Comparison of ENCODE assay signal across 8 cellular contexts in the genomic region with DNA sequence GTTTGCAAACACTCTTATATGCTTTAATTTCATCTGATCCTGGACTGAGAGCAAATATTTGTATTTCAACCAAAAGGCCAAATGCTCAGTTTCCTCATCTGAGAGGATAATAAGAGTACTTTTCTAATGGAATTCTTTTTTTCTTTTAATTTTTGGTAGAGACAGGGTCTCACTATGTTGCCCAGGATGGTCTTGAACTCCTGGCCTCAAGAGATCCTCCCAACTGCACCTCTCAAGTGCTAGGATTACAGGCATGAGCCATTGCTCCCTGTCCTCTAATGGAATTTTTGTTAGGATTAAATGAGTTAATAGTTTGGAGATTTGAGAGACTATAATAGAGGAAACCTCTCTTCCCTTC.
A peak's percentile ranks its signal among the peaks of the same experiment; 100 is the strongest.
DNase-seq lines count a peak whose midpoint lies in the region; ATAC-seq and TF ChIP-seq lines count a peak whose summit lies in the region.

No MANE protein-coding gene starts in this region.

- H3K27me3 Mint-ChIP-seq in CD8-positive, alpha-beta T cell (ENCODE audit: low read depth), result no peaks in the 10 kb centered on the region
- H3K27me3 Mint-ChIP-seq in effector memory CD8-positive, alpha-beta T cell, result no peaks in the 10 kb centered on the region

- no peaks in the 10 kb centered on the region for H3K9me3 ChIP-seq in CD8-positive, alpha-beta T cell (ENCODE audit: low read length)
- H3K9me3 ChIP-seq in Panc1 (ENCODE audit: control insufficient read depth, insufficient read depth, low read depth, low read length), result no peaks in the 10 kb centered on the region
- no peaks in the 10 kb centered on the region for H3K9me3 ChIP-seq in osteoblast (ENCODE audit: low read depth, low read length)

- H2AFZ ChIP-seq in osteoblast (ENCODE audit: low read length), result no peak overlapping the region

- in situ Hi-C loops in Panc1 (cut with HindIII; ENCODE audit: low pct_unique_long_range_greater_than_20kb, low sequenced_read_pairs) (no loop called here), KBM-7 (cut with MboI; ENCODE audit: low pct_unique_long_range_greater_than_20kb, low sequenced_read_pairs) (no loop called here), GM13976 (cut with MboI; ENCODE audit: low sequenced_read_pairs, unreplicated experiment) (no loop called here)

- no peak for ATAC-seq in CD8-positive, alpha-beta T cell
- ATAC-seq in Panc1, result no peak
- no peak for ATAC-seq in effector memory CD8-positive, alpha-beta T cell (replicated peaks)

- H3K79me2 ChIP-seq in osteoblast (ENCODE audit: insufficient read depth, low read length), result no peaks in the 10 kb centered on the region

- H3K36me3 Mint-ChIP-seq in CD8-positive, alpha-beta T cell, result peaks cover 3% of the 10 kb centered on the region
- peaks cover 55% of the 10 kb centered on the region for H3K36me3 Mint-ChIP-seq in effector memory CD8-positive, alpha-beta T cell (ENCODE audit: insufficient read depth)

- no peak for DNase-seq in CD8-positive, alpha-beta T cell
- DNase-seq in Panc1 (ENCODE audit: low read depth, low spot score) (no peak), osteoblast (ENCODE audit: insufficient read length, low spot score, missing footprints) (no peak), GM10248 (ENCODE audit: extremely low spot score) (no peak), KBM-7 (no peak), GM13976 (ENCODE audit: low spot score) (no peak), NOMO-1 treated with dmso at 0.1 percent for 144 hours (lab: John Stamatoyannopoulos, UW; ENCODE audit: unreplicated experiment) (no peak)
- no peak for DNase-seq in effector memory CD8-positive, alpha-beta T cell

- peak overlapping the region; percentile 29 for H3K4me3 ChIP-seq in CD8-positive, alpha-beta T cell (ENCODE audit: low read depth, low read length)
- H3K4me3 ChIP-seq in Panc1 (ENCODE audit: low read depth in 2 of 2, low read length in 2 of 2) (peak overlapping the region; percentile 16 to 49; a peak in 3 of 4 replicates), osteoblast (ENCODE audit: insufficient read depth, low read length) (no peak overlapping the region)

- POLR2A ChIA-PET in CD8-positive, alpha-beta T cell (lab: Charles Lee), result interaction anchor here (0.7 to 5.4 kb wide), 4 partner anchors 65 to 407 kb away, joined by 3 to 32 read pairs (median 4); partner anchors contain the start of gene KMT2E
- POLR2A ChIA-PET in Panc1 (lab: Charles Lee), result interaction anchor here (0.6 to 0.9 kb wide), 2 partner anchors 17 to 651 kb away, joined by 3 to 5 read pairs; no protein-coding TSS in a partner anchor
- POLR2A ChIA-PET in GM10248 (lab: Yijun Ruan, JAX), result interaction anchor here (0.8 to 2.2 kb wide), 7 partner anchors 11 to 1632 kb away, joined by 3 to 11 read pairs (median 6); partner anchors contain the start of genes KMT2E and NAMPT

- H3K27ac Mint-ChIP-seq in CD8-positive, alpha-beta T cell, result peak overlapping the region; percentile 100
- H3K27ac Mint-ChIP-seq in effector memory CD8-positive, alpha-beta T cell, result peak overlapping the region; percentile 100

- peak overlapping the region; percentile 51 for H3K4me2 ChIP-seq in osteoblast (ENCODE audit: insufficient read depth, low read length)

- peak overlapping the region; percentile 98 for H3K27ac ChIP-seq in CD8-positive, alpha-beta T cell (ENCODE audit: low read depth, low read length)
- H3K27ac ChIP-seq in Panc1 (ENCODE audit: low read length) (peak overlapping the region; percentile 67), osteoblast (ENCODE audit: low read depth, low read length) (peak overlapping the region; percentile 97)

- peaks cover 60% of the 10 kb centered on the region for H3K4me1 Mint-ChIP-seq in CD8-positive, alpha-beta T cell (ENCODE audit: low read depth)
- H3K4me1 Mint-ChIP-seq in effector memory CD8-positive, alpha-beta T cell (ENCODE audit: low read depth in 2 of 2), result peaks cover 38 to 48% of the 10 kb centered on the region in 2 donors

- H3K4me1 ChIP-seq in CD8-positive, alpha-beta T cell (ENCODE audit: insufficient read depth, low read length), result peaks cover 52% of the 10 kb centered on the region
- peaks cover 18% of the 10 kb centered on the region for H3K4me1 ChIP-seq in Panc1 (ENCODE audit: control insufficient read depth, insufficient read depth, low read length)
- peaks cover 38% of the 10 kb centered on the region for H3K4me1 ChIP-seq in osteoblast (ENCODE audit: insufficient read depth, low read length)

- no TSS peak for BruUV-seq in Panc1 (replicated peaks; lab: Mats Ljungman, UMichigan)

- no peak for TF ChIP-seq CTCF in CD8-positive, alpha-beta T cell (IDR thresholded peaks at IDR 0.05)
- TF ChIP-seq CTCF in Panc1 (IDR thresholded peaks at IDR 0.05) (no peak), osteoblast (IDR thresholded peaks at IDR 0.05; ENCODE audit: extremely low read depth, low read depth, low read length) (no peak), GM10248 (IDR thresholded peaks at IDR 0.05; ENCODE audit: control extremely low read depth, extremely low read depth, low read depth, missing control alignments) (no peak), GM13976 (IDR thresholded peaks at IDR 0.05; ENCODE audit: borderline replicate concordance, control extremely low read depth, extremely low read depth, insufficient read depth, missing control alignments) (no peak)

- intact Hi-C loops in CD8-positive, alpha-beta T cell (cut with DNase I, micrococcal nuclease), result loop anchor here (1.0 to 10.0 kb wide), 8 partner anchors 22 to 1079 kb away; no protein-coding TSS in a partner anchor
- intact Hi-C loops in Panc1 (cut with micrococcal nuclease; ENCODE audit: unreplicated experiment), result no loop called here

- H4K20me1 ChIP-seq in osteoblast (ENCODE audit: insufficient read depth, low read length), result no peaks in the 10 kb centered on the region

- CTCF ChIA-PET in CD8-positive, alpha-beta T cell (lab: Charles Lee), result interaction anchor here (0.7 to 3.8 kb wide), 3 partner anchors 23 to 62 kb away, joined by 3 to 13 read pairs (median 3); no protein-coding TSS in a partner anchor
- CTCF ChIA-PET in Panc1 (lab: Charles Lee) (no interaction called here), GM10248 (lab: Yijun Ruan, JAX) (interaction anchor here (0.8 to 5.5 kb wide), 6 partner anchors 9 to 36 kb away, joined by 3 to 33 read pairs (median 4); no protein-coding TSS in a partner anchor)

- no peaks in the 10 kb centered on the region for H3K27me3 ChIP-seq in CD8-positive, alpha-beta T cell (ENCODE audit: insufficient read depth, low read length)
- no peaks in the 10 kb centered on the region for H3K27me3 ChIP-seq in Panc1 (ENCODE audit: control insufficient read depth, insufficient read depth, low read length)
- H3K27me3 ChIP-seq in osteoblast (ENCODE audit: insufficient read depth, low read length), result no peaks in the 10 kb centered on the region

- no peaks in the 10 kb centered on the region for H3K9me3 Mint-ChIP-seq in CD8-positive, alpha-beta T cell
- H3K9me3 Mint-ChIP-seq in effector memory CD8-positive, alpha-beta T cell, result no peaks in the 10 kb centered on the region

- peak overlapping the region; percentile 83 for H3K4me3 Mint-ChIP-seq in CD8-positive, alpha-beta T cell
- peak overlapping the region; percentile 95 to 96 for H3K4me3 Mint-ChIP-seq in effector memory CD8-positive, alpha-beta T cell

- H3K36me3 ChIP-seq in CD8-positive, alpha-beta T cell (ENCODE audit: insufficient read depth, low read length), result no peaks in the 10 kb centered on the region
- H3K36me3 ChIP-seq in Panc1 (ENCODE audit: control insufficient read depth, insufficient read depth, low read length) (no peaks in the 10 kb centered on the region), osteoblast (ENCODE audit: insufficient read depth, low read length) (no peaks in the 10 kb centered on the region)
